ENCODE assay signal across 9 cellular contexts in genomic region chr6:158312165-158312564, GRCh38. TPM values are rescaled to one million over a fixed set of nuclear protein-coding genes. Genes with fewer than 3 reads are reported as not detected.
DNase-seq lines count a peak whose midpoint lies in the region; ATAC-seq, FAIRE-seq and TF ChIP-seq lines count a peak whose summit lies in the region.
"Had no signal": no experiment of that assay in that cellular context is flagged by ENCODE, and none has a peak within 500 bp of the region (broad histone marks: within the 10 kb centered on the region; RNA-seq: fewer than 3 reads in every experiment).

A gene with protein sequence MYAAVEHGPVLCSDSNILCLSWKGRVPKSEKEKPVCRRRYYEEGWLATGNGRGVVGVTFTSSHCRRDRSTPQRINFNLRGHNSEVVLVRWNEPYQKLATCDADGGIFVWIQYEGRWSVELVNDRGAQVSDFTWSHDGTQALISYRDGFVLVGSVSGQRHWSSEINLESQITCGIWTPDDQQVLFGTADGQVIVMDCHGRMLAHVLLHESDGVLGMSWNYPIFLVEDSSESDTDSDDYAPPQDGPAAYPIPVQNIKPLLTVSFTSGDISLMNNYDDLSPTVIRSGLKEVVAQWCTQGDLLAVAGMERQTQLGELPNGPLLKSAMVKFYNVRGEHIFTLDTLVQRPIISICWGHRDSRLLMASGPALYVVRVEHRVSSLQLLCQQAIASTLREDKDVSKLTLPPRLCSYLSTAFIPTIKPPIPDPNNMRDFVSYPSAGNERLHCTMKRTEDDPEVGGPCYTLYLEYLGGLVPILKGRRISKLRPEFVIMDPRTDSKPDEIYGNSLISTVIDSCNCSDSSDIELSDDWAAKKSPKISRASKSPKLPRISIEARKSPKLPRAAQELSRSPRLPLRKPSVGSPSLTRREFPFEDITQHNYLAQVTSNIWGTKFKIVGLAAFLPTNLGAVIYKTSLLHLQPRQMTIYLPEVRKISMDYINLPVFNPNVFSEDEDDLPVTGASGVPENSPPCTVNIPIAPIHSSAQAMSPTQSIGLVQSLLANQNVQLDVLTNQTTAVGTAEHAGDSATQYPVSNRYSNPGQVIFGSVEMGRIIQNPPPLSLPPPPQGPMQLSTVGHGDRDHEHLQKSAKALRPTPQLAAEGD (N-terminal part only) (plus strand): TSS chr6:158312465. CDS start chr6:158314017, 1,552 bp downstream.

- CTCF ChIA-PET in K562 (lab: Yijun Ruan, JAX; ENCODE audit: low intra/inter-chr PET ratio), result no interaction called here

- H3K4me2 ChIP-seq in Karpas-422 (ENCODE audit: low read depth, low read length, poor library complexity, severe bottlenecking), result no peak within 1 kb of the TSS
- H3K4me2 ChIP-seq in K562 (ENCODE audit: insufficient read depth, low read length), result no peak within 1 kb of the TSS

- H3K27me3 Mint-ChIP-seq in stimulated activated memory B cell treated with anti-CD40 and anti-IgM and Interleukin-4, amounts not matched to agents 10 μg/mL and 1 μg/mL and 100 μg/mL, for 72 hours, result no peaks in the 10 kb centered on the region

- POLR2A ChIA-PET in K562 (lab: Yijun Ruan, JAX), result no interaction called here

- H3K9ac ChIP-seq in Karpas-422 (ENCODE audit: low read length), result no peak within 1 kb of the TSS
- H3K9ac ChIP-seq in K562 (ENCODE audit: insufficient read depth in 1 of 2, low read depth in 2 of 2, low read length in 2 of 2), result no peak within 1 kb of the TSS

- DNase-seq in Karpas-422 (no peak), K562 (ENCODE audit: extremely low read depth in 1 of 4, low spot score in 3 of 4) (no peak), AML-193 (lab: John Stamatoyannopoulos, UW) (no peak), kidney tubule cell (ENCODE audit: low spot score) (no peak), H54 (ENCODE audit: insufficient read length, low spot score) (no peak)
- DNase-seq: activated CD4-positive, alpha-beta T cell treated with anti-CD3 and anti-CD28 coated beads for 48 hours had no signal

- 70% methylated on average over 6 of the region's 6 CpGs for WGBS in K562 (ENCODE audit: insufficient coverage, low coverage, missing lambda C conversion rate)

- H3K27ac Mint-ChIP-seq in stimulated activated memory B cell treated with anti-CD40 and anti-IgM and Interleukin-4, amounts not matched to agents 10 μg/mL and 1 μg/mL and 100 μg/mL, for 72 hours, result peak within 1 kb of the TSS; percentile 37

- TF ChIP-seq EP300 in K562 (IDR thresholded peaks at IDR 0.05; ENCODE audit: low read length), result no peak

- H2AFZ ChIP-seq in Karpas-422 (ENCODE audit: low read length), result no peak within 1 kb of the TSS
- no peak within 1 kb of the TSS for H2AFZ ChIP-seq in K562 (ENCODE audit: low read depth, low read length)

- no peaks in the 10 kb centered on the region for H3K9me3 ChIP-seq in Karpas-422 (ENCODE audit: low read length)
- no peaks in the 10 kb centered on the region for H3K9me3 ChIP-seq in K562 (replicated peaks; ENCODE audit: control insufficient read depth, insufficient read depth, low read depth, low read length)

- ATAC-seq in K562 (no peak), HG03196 (IDR thresholded peaks at IDR 0.05; ENCODE audit: unreplicated experiment) (no peak)
- ATAC-seq in stimulated activated memory B cell treated with anti-CD40 and anti-IgM and Interleukin-4, amounts not matched to agents 10 μg/mL and 1 μg/mL and 100 μg/mL, for 72 hours, result no peak

- no peak within 1 kb of the TSS for H3K4me3 Mint-ChIP-seq in stimulated activated memory B cell treated with anti-CD40 and anti-IgM and Interleukin-4, amounts not matched to agents 10 μg/mL and 1 μg/mL and 100 μg/mL, for 72 hours

- H3K36me3 ChIP-seq in Karpas-422 (ENCODE audit: insufficient read depth, low read length), result peaks cover 53% of the 10 kb centered on the region
- H3K36me3 ChIP-seq in K562 (ENCODE audit: control insufficient read depth, insufficient read depth, low read length), result peaks cover 14% of the 10 kb centered on the region; the same call in 1 of the 3 replicates

- TF ChIP-seq RAD21 in K562 (CRISPR knock-in tag; conservative IDR thresholded peaks at IDR 0.05 in 1 of 2, IDR thresholded peaks at IDR 0.05 in 1 of 2), result no peak

- H3K4me1 ChIP-seq in Karpas-422 (ENCODE audit: low read length), result 0 out of 2 replicates have a peak, but pooled peaks cover 2% of the 10 kb centered on the region
- no peaks in the 10 kb centered on the region for H3K4me1 ChIP-seq in K562 (replicated peaks in 1 of 2; ENCODE audit: control insufficient read depth in 2 of 2, insufficient read depth in 2 of 2, low read length in 2 of 2)

- FAIRE-seq in K562 (lab: Jason Lieb, UNC), result no peak
- no peak for FAIRE-seq in H54 (lab: Jason Lieb, UNC)

- H3K4me1 Mint-ChIP-seq in stimulated activated memory B cell treated with anti-CD40 and anti-IgM and Interleukin-4, amounts not matched to agents 10 μg/mL and 1 μg/mL and 100 μg/mL, for 72 hours, result peaks cover 44% of the 10 kb centered on the region

- intact Hi-C loops in K562 (cut with micrococcal nuclease), result no loop called here

- no peaks in the 10 kb centered on the region for H3K9me1 ChIP-seq in K562 (ENCODE audit: control insufficient read depth, insufficient read depth, low read length)

- H3K27ac ChIP-seq in Karpas-422 (ENCODE audit: low read length) (peak within 1 kb of the TSS; percentile 5; the same call in 1 of the 2 replicates), K562 (ENCODE audit: extremely low read depth, low read depth, low read length) (no peak within 1 kb of the TSS), layer of hippocampus (ENCODE audit: low read depth, low read length) (peak within 1 kb of the TSS; percentile 39)

- BruUV-seq in K562 (replicated peaks; lab: Mats Ljungman, UMichigan), result no TSS peak

- peaks cover 3% of the 10 kb centered on the region for H3K9me3 Mint-ChIP-seq in stimulated activated memory B cell treated with anti-CD40 and anti-IgM and Interleukin-4, amounts not matched to agents 10 μg/mL and 1 μg/mL and 100 μg/mL, for 72 hours

- no peaks in the 10 kb centered on the region for H3K27me3 ChIP-seq in Karpas-422 (ENCODE audit: low read length)
- no peaks in the 10 kb centered on the region for H3K27me3 ChIP-seq in K562 (ENCODE audit: control insufficient read depth in 2 of 2, insufficient read depth in 2 of 2, low read length in 2 of 2)
- H3K27me3 ChIP-seq in layer of hippocampus (ENCODE audit: control insufficient read depth, insufficient read depth, low read length), result no peaks in the 10 kb centered on the region

- peaks cover 57% of the 10 kb centered on the region for H3K79me2 ChIP-seq in Karpas-422 (ENCODE audit: low read length)
- no peaks in the 10 kb centered on the region for H3K79me2 ChIP-seq in K562 (ENCODE audit: control insufficient read depth, insufficient read depth, low read length)

- H4K20me1 ChIP-seq in Karpas-422 (ENCODE audit: insufficient read depth, low read depth, low read length) (no peaks in the 10 kb centered on the region), K562 (replicated peaks; ENCODE audit: control insufficient read depth, insufficient read depth, low read length) (no peaks in the 10 kb centered on the region)

- H3K4me3 ChIP-seq in Karpas-422 (ENCODE audit: low read length) (no peak within 1 kb of the TSS), K562 (no peak within 1 kb of the TSS)

- TF ChIP-seq CTCF in K562 (IDR thresholded peaks at IDR 0.05 in 2 of 3, conservative IDR thresholded peaks at IDR 0.05 in 1 of 3; ENCODE audit: insufficient read depth in 2 of 3, low read depth in 1 of 3, low read length in 3 of 3), result no peak

- H3K36me3 Mint-ChIP-seq in stimulated activated memory B cell treated with anti-CD40 and anti-IgM and Interleukin-4, amounts not matched to agents 10 μg/mL and 1 μg/mL and 100 μg/mL, for 72 hours, result peaks cover 61% of the 10 kb centered on the region

- in situ Hi-C loops in K562 (cut with MboI), result no loop called here

- TF ChIP-seq POLR2A in K562 (conservative IDR thresholded peaks at IDR 0.05), result no peak
- TF ChIP-seq POLR2A in H54 (IDR thresholded peaks at IDR 0.05; ENCODE audit: low read depth, low read length), result no peak

- H3K9me2 ChIP-seq in Karpas-422 (replicated peaks; ENCODE audit: insufficient read depth, low read length), result no peaks in the 10 kb centered on the region

TF ChIP-seq in K562, 482 proteins besides CTCF, POLR2A, EP300 and RAD21 (continues in another document):
- TF ChIP-seq RHOXF2B (CRISPR knock-in tag; conservative IDR thresholded peaks at IDR 0.05) (no peak), YBX1 (IDR thresholded peaks at IDR 0.05) (no peak), PHTF2 (CRISPR knock-in tag; IDR thresholded peaks at IDR 0.05) (no peak), FUS (optimal IDR thresholded peaks at IDR 0.05; ENCODE audit: low read depth, low read length) (no peak), NFIX (CRISPR knock-in tag; IDR thresholded peaks at IDR 0.05; ENCODE audit: low read depth) (no peak)
- TF ChIP-seq, protein P1, sequence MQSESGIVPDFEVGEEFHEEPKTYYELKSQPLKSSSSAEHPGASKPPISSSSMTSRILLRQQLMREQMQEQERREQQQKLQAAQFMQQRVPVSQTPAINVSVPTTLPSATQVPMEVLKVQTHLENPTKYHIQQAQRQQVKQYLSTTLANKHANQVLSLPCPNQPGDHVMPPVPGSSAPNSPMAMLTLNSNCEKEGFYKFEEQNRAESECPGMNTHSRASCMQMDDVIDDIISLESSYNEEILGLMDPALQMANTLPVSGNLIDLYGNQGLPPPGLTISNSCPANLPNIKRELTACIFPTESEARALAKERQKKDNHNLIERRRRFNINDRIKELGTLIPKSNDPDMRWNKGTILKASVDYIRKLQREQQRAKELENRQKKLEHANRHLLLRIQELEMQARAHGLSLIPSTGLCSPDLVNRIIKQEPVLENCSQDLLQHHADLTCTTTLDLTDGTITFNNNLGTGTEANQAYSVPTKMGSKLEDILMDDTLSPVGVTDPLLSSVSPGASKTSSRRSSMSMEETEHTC (IDR thresholded peaks at IDR 0.05), result no peak

RNA-seq across cellular contexts. Expression of the gene that starts here (rescaled TPM):
- 112 and 124 TPM in 2 replicates for total RNA-seq in Karpas-422 (2014; rRNA removed; shearing (Covaris generic); ENCODE audit: low replicate concordance)
- 55.8 and 138 TPM in 2 replicates for total RNA-seq in K562 (2011; cell fraction: chromatin; rRNA removed; ENCODE audit: low replicate concordance)
- 31.7 and 40.0 TPM in 2 replicates for total RNA-seq in K562 (2011; cell fraction: nucleolus; rRNA removed)
- total RNA-seq in K562 (2011; cell fraction: nucleoplasm; rRNA removed), result 43.3 and 43.6 TPM in 2 replicates
- 33.3 and 33.8 TPM in 2 replicates for total RNA-seq in K562 (2014; rRNA removed)
- 50.4 and 52.4 TPM in 2 replicates for total RNA-seq in K562 (2014; rRNA removed; fragmentation: Illumina TruSeq; extraction: Trizol)
- total RNA-seq in K562 (2015; rRNA removed; fragmentation: Illumina TruSeq; extraction: Trizol), result 43.7 and 48.8 TPM in 2 replicates
- total RNA-seq in K562 (2021), result 42.5 and 46.9 TPM in 2 replicates
- 8.7 and 9.4 TPM in 2 replicates for polyA plus RNA-seq in K562 (2011; rRNA removed)
- 6.3 and 7.4 TPM in 2 replicates for polyA plus RNA-seq in K562 (2011; cell fraction: cytosol; rRNA removed)
- 9.1 and 13.4 TPM in 2 replicates for polyA plus RNA-seq in K562 (2011; cell fraction: nucleus; rRNA removed)
- polyA plus RNA-seq in K562 (2012), result 5.3 and 6.3 TPM in 2 replicates
- 8.0 and 8.4 TPM in 2 replicates for polyA plus RNA-seq in K562 (2014; fragmentation: Illumina TruSeq; extraction: Trizol)
- 1 to 10 TPM; 1.2 to 4.2 TPM for polyA plus RNA-seq in K562 (2014; fragmentation: Nextera tagmentation; extraction: Ambion mirVana)
- polyA plus RNA-seq in K562 (2014; rRNA removed), result 7.4 and 11.0 TPM in 2 replicates
- polyA minus RNA-seq in K562 (2011; rRNA and poly(A)+ RNA removed), result 95.3 and 111 TPM in 2 replicates
- polyA minus RNA-seq in K562 (2011; cell fraction: cytosol; rRNA and poly(A)+ RNA removed), result 43.8 and 48.1 TPM in 2 replicates
- polyA minus RNA-seq in K562 (2011; cell fraction: nucleus; rRNA and poly(A)+ RNA removed), result 31.8 and 41.5 TPM in 2 replicates
